1 cellular context compared by ENCODE assay signal in genomic region chr4:1784789-1785591, GRCh38.
A peak's percentile ranks its signal among the peaks of the same experiment; 100 is the strongest.
TF ChIP-seq lines count a peak whose summit lies in the region.

No MANE protein-coding gene starts in this region.

TF ChIP-seq in K562, 482 proteins besides CTCF, POLR2A, EP300 and RAD21 (continued from another document and continues in another):
- TF ChIP-seq MBD1 (CRISPR knock-in tag; IDR thresholded peaks at IDR 0.05) (no peak), IRF1 (CRISPR knock-in tag; IDR thresholded peaks at IDR 0.05; ENCODE audit: borderline replicate concordance) (no peak), ARID3A (IDR thresholded peaks at IDR 0.05; ENCODE audit: borderline replicate concordance, low read depth, low read length) (no peak), ZNF134 (CRISPR knock-in tag; conservative IDR thresholded peaks at IDR 0.05) (no peak), ELF2 (CRISPR knock-in tag; IDR thresholded peaks at IDR 0.05) (no peak), ZFP1 (CRISPR knock-in tag; IDR thresholded peaks at IDR 0.05) (no peak), COPS2 (conservative IDR thresholded peaks at IDR 0.05) (no peak), ZNF764 (CRISPR knock-in tag; IDR thresholded peaks at IDR 0.05; ENCODE audit: low read depth) (no peak), NFIC (IDR thresholded peaks at IDR 0.05) (peak; percentile 84), ZNF280B (CRISPR knock-in tag; IDR thresholded peaks at IDR 0.05) (no peak), TRIM25 (IDR thresholded peaks at IDR 0.05; ENCODE audit: borderline replicate concordance) (no peak; the same call in 1 of the 2 replicates), ZEB2 (IDR thresholded peaks at IDR 0.05) (no peak), ZNF174 (CRISPR knock-in tag; IDR thresholded peaks at IDR 0.05) (no peak), NBN (IDR thresholded peaks at IDR 0.05; ENCODE audit: low read depth) (peak; percentile 64; the same call in 1 of the 2 replicates), THRA (IDR thresholded peaks at IDR 0.05) (no peak), ZNF398 (CRISPR knock-in tag; IDR thresholded peaks at IDR 0.05) (no peak), FOXP4 (CRISPR knock-in tag; IDR thresholded peaks at IDR 0.05; ENCODE audit: borderline replicate concordance) (no peak), ZNF143 (CRISPR knock-in tag; IDR thresholded peaks at IDR 0.05) (peak; percentile 78), RBM22 (IDR thresholded peaks at IDR 0.05; ENCODE audit: low read depth, low read length, poor library complexity, severe bottlenecking) (no peak), POLR3G (IDR thresholded peaks at IDR 0.05; ENCODE audit: extremely low read depth, insufficient read length, insufficient replicate concordance) (no peak), HDAC2 (IDR thresholded peaks at IDR 0.05) (peak; percentile 78; the same call in 1 of the 2 replicates), BCLAF1 (IDR thresholded peaks at IDR 0.05; ENCODE audit: borderline replicate concordance in 1 of 2, control insufficient read depth in 1 of 2, low read depth in 2 of 2, low read length in 1 of 2) (no peak), DMBX1 (CRISPR knock-in tag; IDR thresholded peaks at IDR 0.05; ENCODE audit: borderline replicate concordance) (peak; percentile 93), ARHGAP35 (IDR thresholded peaks at IDR 0.05; ENCODE audit: partially characterized antibody) (no peak), ZMIZ1 (IDR thresholded peaks at IDR 0.05; ENCODE audit: low read depth in 2 of 2, low read length in 2 of 2) (peak in 1 of 2 experiments; percentile 68; a peak in 2 of 4 replicates), HEY1 (CRISPR knock-in tag; IDR thresholded peaks at IDR 0.05; ENCODE audit: borderline replicate concordance) (no peak), CBFA2T3 (IDR thresholded peaks at IDR 0.05) (peak; percentile 96), GTF2B (IDR thresholded peaks at IDR 0.05; ENCODE audit: extremely low read depth, insufficient read length) (no peak), ZNF184 (CRISPR knock-in tag; IDR thresholded peaks at IDR 0.05) (no peak), HNRNPK (IDR thresholded peaks at IDR 0.05; ENCODE audit: low read depth, low read length, poor library complexity, severe bottlenecking) (no peak), ZKSCAN3 (CRISPR knock-in tag; IDR thresholded peaks at IDR 0.05) (no peak), CC2D1A (IDR thresholded peaks at IDR 0.05) (no peak; the same call in 1 of the 2 replicates), EP400 (IDR thresholded peaks at IDR 0.05) (no peak; the same call in 1 of the 2 replicates), MCM3 (IDR thresholded peaks at IDR 0.05) (no peak), RCOR1 (IDR thresholded peaks at IDR 0.05; ENCODE audit: borderline replicate concordance in 1 of 2, low read depth in 2 of 2, low read length in 2 of 2) (peak in 1 of 2 experiments; percentile 64; a peak in 2 of 4 replicates), ZNF23 (CRISPR knock-in tag; IDR thresholded peaks at IDR 0.05) (no peak)
